ENCODE assay signal across 1 cellular context in genomic region chr16:1330260-1330914, GRCh38.
TF ChIP-seq lines count a peak whose summit lies in the region.

No MANE protein-coding gene starts in this region.

TF ChIP-seq in H1, 55 proteins besides CTCF, POLR2A, EP300 and RAD21:
- peak; percentile 40; the same call in 1 of the 2 replicates for TF ChIP-seq GABPA (IDR thresholded peaks at IDR 0.05; ENCODE audit: borderline replicate concordance, insufficient read depth, low read length)
- 0 out of 2 replicates have a peak, but pooled peaks have one; percentile 11 for TF ChIP-seq YY1 (IDR thresholded peaks at IDR 0.05; ENCODE audit: low read depth, low read length)
- no peak for TF ChIP-seq SUZ12 (IDR thresholded peaks at IDR 0.05; ENCODE audit: low read length)
- no peak for TF ChIP-seq EZH2 (IDR thresholded peaks at IDR 0.05; ENCODE audit: low read depth, low read length, severe bottlenecking)
- 0 out of 4 replicates have a peak, but pooled peaks of 1 of the 2 experiments have one; percentile 27 for TF ChIP-seq SIN3A (conservative IDR thresholded peaks at IDR 0.05 in 1 of 2, IDR thresholded peaks at IDR 0.05 in 1 of 2; ENCODE audit: low read depth in 1 of 2, low read length in 2 of 2)
- no peak for TF ChIP-seq ZNF274 (IDR thresholded peaks at IDR 0.05; ENCODE audit: borderline replicate concordance, extremely low read depth, low read length)
- TF ChIP-seq KDM1A (IDR thresholded peaks at IDR 0.05; ENCODE audit: borderline replicate concordance, low read length): no peak
- TF ChIP-seq KDM5A (IDR thresholded peaks at IDR 0.05; ENCODE audit: low read length): no peak
- no peak for TF ChIP-seq ASH2L (IDR thresholded peaks at IDR 0.05; ENCODE audit: low read length)
